ENCODE assay signal across 2 cellular contexts in genomic region chr2:11528228-11528627, GRCh38.
TF ChIP-seq lines count a peak whose summit lies in the region.

No MANE protein-coding gene starts in this region.

TF ChIP-seq in A549, 52 proteins besides CTCF, POLR2A, EP300 and RAD21:
- no peak for TF ChIP-seq FOXS1 (CRISPR knock-in tag; IDR thresholded peaks at IDR 0.05)
- TF ChIP-seq RARB (CRISPR knock-in tag; IDR thresholded peaks at IDR 0.05) = no peak
- TF ChIP-seq CBX8 (IDR thresholded peaks at IDR 0.05) = no peak
- TF ChIP-seq ZNF302 (CRISPR knock-in tag; IDR thresholded peaks at IDR 0.05) = no peak
- TF ChIP-seq MYC (IDR thresholded peaks at IDR 0.05; ENCODE audit: borderline replicate concordance, low read length) = no peak
- TF ChIP-seq MAX (IDR thresholded peaks at IDR 0.05) = no peak
- no peak for TF ChIP-seq CHD4 (IDR thresholded peaks at IDR 0.05; ENCODE audit: borderline replicate concordance)
- TF ChIP-seq KDM5A (IDR thresholded peaks at IDR 0.05) = no peak
- TF ChIP-seq ATOH8 (CRISPR knock-in tag; IDR thresholded peaks at IDR 0.05; ENCODE audit: low read depth) = no peak
- no peak for TF ChIP-seq BCL3 (IDR thresholded peaks at IDR 0.05)
- TF ChIP-seq ZC3H11A (IDR thresholded peaks at IDR 0.05) = no peak
- no peak for TF ChIP-seq POLR2AphosphoS2 (conservative IDR thresholded peaks at IDR 0.05; ENCODE audit: low read length)
- no peak for TF ChIP-seq RCOR1 (IDR thresholded peaks at IDR 0.05; ENCODE audit: low read depth, low read length)

TF ChIP-seq in GM12878, 131 proteins besides CTCF, POLR2A, EP300 and RAD21:
- TF ChIP-seq MLLT1 (IDR thresholded peaks at IDR 0.05) (no peak), JUNB (IDR thresholded peaks at IDR 0.05) (peak; percentile 78), ZNF622 (IDR thresholded peaks at IDR 0.05) (no peak)
